ENCODE assay signal across 3 cellular contexts in the genomic region with DNA sequence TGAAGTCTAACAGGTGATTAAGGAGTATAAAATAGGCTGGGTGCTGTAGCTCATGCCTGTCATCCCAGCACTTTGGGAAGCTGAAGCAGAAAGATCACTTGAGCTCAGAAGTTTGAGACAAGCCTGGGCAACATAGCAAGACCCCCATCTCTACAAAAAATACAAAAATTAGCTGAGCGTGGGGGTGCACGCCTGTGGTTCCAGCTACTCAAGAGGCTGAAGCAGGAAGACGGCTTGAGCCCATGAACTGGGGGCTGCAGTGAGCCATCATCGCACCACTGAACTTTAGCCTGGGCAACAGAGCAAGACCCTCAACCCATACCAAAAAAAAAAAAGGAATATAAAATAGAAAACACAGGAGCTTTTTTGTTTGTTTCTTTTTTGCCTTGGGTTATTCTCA.
TF ChIP-seq lines count a peak whose summit lies in the region.

No MANE protein-coding gene starts in this region.

TF ChIP-seq in HEK293, 187 proteins besides CTCF, POLR2A, EP300 and RAD21:
- TF ChIP-seq SP2 (tag by site-specific recombination; IDR thresholded peaks at IDR 0.05) (no peak), ZNF155 (tag by site-specific recombination; IDR thresholded peaks at IDR 0.05) (no peak), ZNF121 (tag by site-specific recombination; IDR thresholded peaks at IDR 0.05) (peak; percentile 88), ZNF394 (tag by site-specific recombination; IDR thresholded peaks at IDR 0.05; ENCODE audit: borderline replicate concordance) (no peak)

TF ChIP-seq in WTC11, 78 proteins besides CTCF, POLR2A, EP300 and RAD21:
- TF ChIP-seq ZNF121 (CRISPR knock-in tag; IDR thresholded peaks at IDR 0.05) (peak; percentile 63; the same call in 1 of the 2 replicates), ZNF423 (CRISPR knock-in tag; IDR thresholded peaks at IDR 0.05) (no peak)
- TF ChIP-seq, protein P1, sequence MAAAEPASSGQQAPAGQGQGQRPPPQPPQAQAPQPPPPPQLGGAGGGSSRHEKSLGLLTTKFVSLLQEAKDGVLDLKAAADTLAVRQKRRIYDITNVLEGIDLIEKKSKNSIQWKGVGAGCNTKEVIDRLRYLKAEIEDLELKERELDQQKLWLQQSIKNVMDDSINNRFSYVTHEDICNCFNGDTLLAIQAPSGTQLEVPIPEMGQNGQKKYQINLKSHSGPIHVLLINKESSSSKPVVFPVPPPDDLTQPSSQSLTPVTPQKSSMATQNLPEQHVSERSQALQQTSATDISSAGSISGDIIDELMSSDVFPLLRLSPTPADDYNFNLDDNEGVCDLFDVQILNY (CRISPR knock-in tag; IDR thresholded peaks at IDR 0.05): no peak

TF ChIP-seq in K562, 482 proteins besides CTCF, POLR2A, EP300 and RAD21:
- peak; percentile 75 for TF ChIP-seq ZNF121 (CRISPR knock-in tag; conservative IDR thresholded peaks at IDR 0.05)
- TF ChIP-seq, protein P2, sequence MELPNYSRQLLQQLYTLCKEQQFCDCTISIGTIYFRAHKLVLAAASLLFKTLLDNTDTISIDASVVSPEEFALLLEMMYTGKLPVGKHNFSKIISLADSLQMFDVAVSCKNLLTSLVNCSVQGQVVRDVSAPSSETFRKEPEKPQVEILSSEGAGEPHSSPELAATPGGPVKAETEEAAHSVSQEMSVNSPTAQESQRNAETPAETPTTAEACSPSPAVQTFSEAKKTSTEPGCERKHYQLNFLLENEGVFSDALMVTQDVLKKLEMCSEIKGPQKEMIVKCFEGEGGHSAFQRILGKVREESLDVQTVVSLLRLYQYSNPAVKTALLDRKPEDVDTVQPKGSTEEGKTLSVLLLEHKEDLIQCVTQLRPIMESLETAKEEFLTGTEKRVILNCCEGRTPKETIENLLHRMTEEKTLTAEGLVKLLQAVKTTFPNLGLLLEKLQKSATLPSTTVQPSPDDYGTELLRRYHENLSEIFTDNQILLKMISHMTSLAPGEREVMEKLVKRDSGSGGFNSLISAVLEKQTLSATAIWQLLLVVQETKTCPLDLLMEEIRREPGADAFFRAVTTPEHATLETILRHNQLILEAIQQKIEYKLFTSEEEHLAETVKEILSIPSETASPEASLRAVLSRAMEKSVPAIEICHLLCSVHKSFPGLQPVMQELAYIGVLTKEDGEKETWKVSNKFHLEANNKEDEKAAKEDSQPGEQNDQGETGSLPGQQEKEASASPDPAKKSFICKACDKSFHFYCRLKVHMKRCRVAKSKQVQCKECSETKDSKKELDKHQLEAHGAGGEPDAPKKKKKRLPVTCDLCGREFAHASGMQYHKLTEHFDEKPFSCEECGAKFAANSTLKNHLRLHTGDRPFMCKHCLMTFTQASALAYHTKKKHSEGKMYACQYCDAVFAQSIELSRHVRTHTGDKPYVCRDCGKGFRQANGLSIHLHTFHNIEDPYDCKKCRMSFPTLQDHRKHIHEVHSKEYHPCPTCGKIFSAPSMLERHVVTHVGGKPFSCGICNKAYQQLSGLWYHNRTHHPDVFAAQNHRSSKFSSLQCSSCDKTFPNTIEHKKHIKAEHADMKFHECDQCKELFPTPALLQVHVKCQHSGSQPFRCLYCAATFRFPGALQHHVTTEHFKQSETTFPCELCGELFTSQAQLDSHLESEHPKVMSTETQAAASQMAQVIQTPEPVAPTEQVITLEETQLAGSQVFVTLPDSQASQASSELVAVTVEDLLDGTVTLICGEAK (IDR thresholded peaks at IDR 0.05): no peak
- TF ChIP-seq, protein P2 (CRISPR knock-in tag; IDR thresholded peaks at IDR 0.05): no peak
